ENCODE assay signal across 26 cellular contexts in genomic region chr6:146650799-146651481, GRCh38. TPM values are rescaled to one million over a fixed set of nuclear protein-coding genes. Genes with fewer than 3 reads are reported as not detected.
DNase-seq lines count a peak whose midpoint lies in the region; ATAC-seq and TF ChIP-seq lines count a peak whose summit lies in the region.
"Had no signal": no experiment of that assay in that cellular context is flagged by ENCODE, and none has a peak within 500 bp of the region (broad histone marks: within the 10 kb centered on the region; RNA-seq: fewer than 3 reads in every experiment).

No MANE protein-coding gene starts in this region.

- H3K27me3 Mint-ChIP-seq in GM23338 (ENCODE audit: insufficient read depth, low read depth, poor library complexity) (no peaks in the 10 kb centered on the region), endodermal cell (ENCODE audit: insufficient read depth) (no peaks in the 10 kb centered on the region)
- no peaks in the 10 kb centered on the region for H3K27me3 Mint-ChIP-seq in T-helper 2 cell treated with Interferon-gamma antibody and Interleukin-4, amounts not matched to agents 5 μg/mL and 100 μg/mL, for 36 hours (ENCODE audit: low read depth)
- H3K27me3 Mint-ChIP-seq: IgD-negative memory B cell had no signal

- no peaks in the 10 kb centered on the region for H3K9me3 ChIP-seq in SK-N-SH
- peaks cover 5% of the 10 kb centered on the region for H3K9me3 ChIP-seq in endodermal cell (ENCODE audit: control insufficient read depth, low read length)
- H3K9me3 ChIP-seq: adrenal gland had no signal

- no peaks in the 10 kb centered on the region for H3K4me1 ChIP-seq in GM23338 (ENCODE audit: insufficient read depth)
- peaks cover 0 to 20% of the 10 kb centered on the region in 2 experiments; a peak in 2 of 4 replicates for H3K4me1 ChIP-seq in SK-N-SH (ENCODE audit: control insufficient read depth in 1 of 2, insufficient read depth in 2 of 2, low read depth in 1 of 2, low read length in 1 of 2)
- no peaks in the 10 kb centered on the region for H3K4me1 ChIP-seq in endodermal cell (ENCODE audit: control insufficient read depth, insufficient read depth, low read length)
- H3K4me1 ChIP-seq: adrenal gland had no signal

- TF ChIP-seq CTCF in GM23338 (conservative IDR thresholded peaks at IDR 0.05; ENCODE audit: low read depth in 2 of 2): no peak
- no peak for TF ChIP-seq CTCF in SK-N-SH (IDR thresholded peaks at IDR 0.05)
- TF ChIP-seq CTCF in foreskin fibroblast (IDR thresholded peaks at IDR 0.05; ENCODE audit: low read depth, low read length): no peak
- no peak for TF ChIP-seq CTCF in endodermal cell (conservative IDR thresholded peaks at IDR 0.05)

- TF ChIP-seq RAD21 in SK-N-SH (IDR thresholded peaks at IDR 0.05; ENCODE audit: low read length): no peak

- H3K9me2 ChIP-seq in GM23338 (ENCODE audit: insufficient read depth): no peaks in the 10 kb centered on the region
- H3K9me2 ChIP-seq in SK-N-SH: no peaks in the 10 kb centered on the region

- ATAC-seq in GM23338 (no peak), HG02870 (IDR thresholded peaks at IDR 0.05; ENCODE audit: unreplicated experiment) (no peak)
- ATAC-seq: esophagus mucosa had no signal

- no peaks in the 10 kb centered on the region for H3K36me3 Mint-ChIP-seq in GM23338 (ENCODE audit: low read depth)
- no peaks in the 10 kb centered on the region for H3K36me3 Mint-ChIP-seq in T-helper 2 cell treated with Interferon-gamma antibody and Interleukin-4, amounts not matched to agents 5 μg/mL and 100 μg/mL, for 36 hours (ENCODE audit: low read depth)
- no peaks in the 10 kb centered on the region for H3K36me3 Mint-ChIP-seq in endodermal cell (ENCODE audit: low read depth)
- H3K36me3 Mint-ChIP-seq: IgD-negative memory B cell, mesothelial cell of epicardium had no signal

- H3K27me3 ChIP-seq in GM23338 (ENCODE audit: insufficient read depth): no peaks in the 10 kb centered on the region
- H3K27me3 ChIP-seq in SK-N-SH (ENCODE audit: insufficient read depth): no peaks in the 10 kb centered on the region
- no peaks in the 10 kb centered on the region for H3K27me3 ChIP-seq in endodermal cell (ENCODE audit: control insufficient read depth, insufficient read depth, low read length, poor library complexity, severe bottlenecking)
- H3K27me3 ChIP-seq: adrenal gland had no signal

- no peaks in the 10 kb centered on the region for H3F3A ChIP-seq in GM23338 (replicated peaks; ENCODE audit: low read depth)
- no peaks in the 10 kb centered on the region for H3F3A ChIP-seq in SK-N-SH (replicated peaks; ENCODE audit: insufficient read depth)

- no peak overlapping the region for H3K27ac ChIP-seq in GM23338 (ENCODE audit: low read depth)
- peak overlapping the region in 1 of 2 experiments; percentile 91; a peak in 2 of 4 replicates for H3K27ac ChIP-seq in SK-N-SH (ENCODE audit: low read depth in 2 of 2, low read length in 1 of 2)
- H3K27ac ChIP-seq in endodermal cell (ENCODE audit: low read depth, low read length): no peak overlapping the region
- H3K27ac ChIP-seq: adrenal gland had no signal

- H3K9me3 Mint-ChIP-seq in GM23338: peaks cover 6% of the 10 kb centered on the region; the same call in 2 of the 3 replicates
- no peaks in the 10 kb centered on the region for H3K9me3 Mint-ChIP-seq in T-helper 2 cell treated with Interferon-gamma antibody and Interleukin-4, amounts not matched to agents 5 μg/mL and 100 μg/mL, for 36 hours
- H3K9me3 Mint-ChIP-seq in endodermal cell: peaks cover 3% of the 10 kb centered on the region
- H3K9me3 Mint-ChIP-seq: nephron had no signal

- H3K4me3 ChIP-seq in GM23338 (no peak overlapping the region), SK-N-SH (ENCODE audit: low read depth in 2 of 2, low read length in 1 of 2) (peak overlapping the region in 1 of 2 experiments; percentile 19; a peak in 1 of 4 replicates), foreskin fibroblast (ENCODE audit: low read depth in 1 of 2, low read length in 2 of 2) (no peak overlapping the region), endodermal cell (ENCODE audit: low read length) (no peak overlapping the region)
- H3K4me3 ChIP-seq: adrenal gland had no signal

- H3K4me2 ChIP-seq in GM23338 (no peak overlapping the region), SK-N-SH (no peak overlapping the region)

- H3K27ac Mint-ChIP-seq in GM23338 (no peak overlapping the region), endodermal cell (no peak overlapping the region)
- H3K27ac Mint-ChIP-seq in T-helper 2 cell treated with Interferon-gamma antibody and Interleukin-4, amounts not matched to agents 5 μg/mL and 100 μg/mL, for 36 hours: no peak overlapping the region
- H3K27ac Mint-ChIP-seq: IgD-negative memory B cell, mesothelial cell of epicardium, nephron had no signal

- peak in 1 of 2 experiments; percentile 76; a peak in 1 of 4 replicates for TF ChIP-seq EP300 in SK-N-SH (IDR thresholded peaks at IDR 0.05; ENCODE audit: borderline replicate concordance in 1 of 2, low read depth in 1 of 2, low read length in 1 of 2)

- DNase-seq in Daoy (ENCODE audit: low read depth) (peak; percentile 19), GM23338 (ENCODE audit: low spot score) (no peak), SK-N-SH (peak; percentile 35), foreskin fibroblast (peak; percentile 11 to 73), endodermal cell (no peak), NCI-H2107 (lab: John Stamatoyannopoulos, UW) (no peak)
- DNase-seq in T-helper 2 cell treated with Interferon-gamma antibody and Interleukin-4, amounts not matched to agents 5 μg/mL and 100 μg/mL, for 36 hours (ENCODE audit: low spot score): no peak
- DNase-seq: activated CD4-positive, alpha-beta T cell treated with anti-CD3 and anti-CD28 coated beads for 4 hours; activated effector memory CD4-positive, alpha-beta T cell treated with Interleukin-2 at 50 U/mL for 16 hours; adrenal gland; H7; kidney; MV-4-11; NCI-H2029; NCI-H510A; OCI-M1; stimulated activated CD4-positive, alpha-beta T cell treated with anti-CD3 and anti-CD28 coated beads, Interleukin-4, amount 100 ng/mL, for 1 hour had no signal

- peak overlapping the region; percentile 13; the same call in 1 of the 2 replicates for H2AFZ ChIP-seq in GM23338
- H2AFZ ChIP-seq in SK-N-SH (ENCODE audit: low read depth): no peak overlapping the region

- POLR2A ChIA-PET in SK-N-SH (lab: Yijun Ruan, JAX): interaction anchor here (0.6 kb wide), 1 partner anchor 104 kb away, joined by 4 read pairs; no protein-coding TSS in a partner anchor

- H3K4me3 Mint-ChIP-seq in GM23338: no peak overlapping the region
- no peak overlapping the region for H3K4me3 Mint-ChIP-seq in T-helper 2 cell treated with Interferon-gamma antibody and Interleukin-4, amounts not matched to agents 5 μg/mL and 100 μg/mL, for 36 hours
- H3K4me3 Mint-ChIP-seq in endodermal cell: no peak overlapping the region
- H3K4me3 Mint-ChIP-seq: IgD-negative memory B cell, mesothelial cell of epicardium, nephron had no signal

- CTCF ChIA-PET in SK-N-SH (lab: Yijun Ruan, JAX): interaction anchor here (1.2 to 1.8 kb wide), 3 partner anchors 11 to 107 kb away, joined by 3 to 7 read pairs (median 4); partner anchors contain the start of gene RAB32

- H4K20me1 ChIP-seq in GM23338 (replicated peaks; ENCODE audit: insufficient read depth) (no peaks in the 10 kb centered on the region), SK-N-SH (ENCODE audit: insufficient read depth) (no peaks in the 10 kb centered on the region)

- H3K36me3 ChIP-seq in GM23338 (ENCODE audit: insufficient read depth): no peaks in the 10 kb centered on the region
- no peaks in the 10 kb centered on the region for H3K36me3 ChIP-seq in SK-N-SH (replicated peaks in 1 of 2; ENCODE audit: control insufficient read depth in 1 of 2, insufficient read depth in 2 of 2, low read length in 1 of 2)
- H3K36me3 ChIP-seq in endodermal cell (ENCODE audit: control insufficient read depth, insufficient read depth, low read length): no peaks in the 10 kb centered on the region
- H3K36me3 ChIP-seq: adrenal gland had no signal

- H3K79me2 ChIP-seq in GM23338 (replicated peaks; ENCODE audit: insufficient read depth): no peaks in the 10 kb centered on the region
- no peaks in the 10 kb centered on the region for H3K79me2 ChIP-seq in SK-N-SH (ENCODE audit: insufficient read depth)

- WGBS in SK-N-SH (ENCODE audit: low lambda C conversion rate): 8% methylated on average over 7 of the region's 8 CpGs
- WGBS in endodermal cell (ENCODE audit: insufficient coverage in 1 of 2, insufficient read length in 1 of 2), 2 experiments: 94 to 96% methylated on average over 5 to 8 of the region's 8 CpGs

- H3K9ac ChIP-seq in SK-N-SH: no peak overlapping the region
- no peak overlapping the region for H3K9ac ChIP-seq in endodermal cell (ENCODE audit: extremely low read depth, low read length, poor library complexity, severe bottlenecking)

- H3K4me1 Mint-ChIP-seq in GM23338 (no peaks in the 10 kb centered on the region), endodermal cell (no peaks in the 10 kb centered on the region)
- no peaks in the 10 kb centered on the region for H3K4me1 Mint-ChIP-seq in T-helper 2 cell treated with Interferon-gamma antibody and Interleukin-4, amounts not matched to agents 5 μg/mL and 100 μg/mL, for 36 hours (ENCODE audit: low read depth)
- H3K4me1 Mint-ChIP-seq: IgD-negative memory B cell, nephron had no signal

TF ChIP-seq in GM23338, 12 proteins besides CTCF, POLR2A, EP300 and RAD21 (continues in another document):
- TF ChIP-seq NANOG (IDR thresholded peaks at IDR 0.05; ENCODE audit: borderline replicate concordance): no peak
- TF ChIP-seq ZNF331 (CRISPR knock-in tag; IDR thresholded peaks at IDR 0.05; ENCODE audit: low read depth): no peak
- TF ChIP-seq JUNB (IDR thresholded peaks at IDR 0.05; ENCODE audit: unreplicated experiment): no peak
- no peak for TF ChIP-seq POLR2AphosphoS5 (IDR thresholded peaks at IDR 0.05; ENCODE audit: low read depth)

TF ChIP-seq in SK-N-SH, 30 proteins besides CTCF, POLR2A, EP300 and RAD21 (continues in another document):
- TF ChIP-seq FOXJ3 (CRISPR knock-in tag; IDR thresholded peaks at IDR 0.05) (peak; percentile 54), CHD2 (IDR thresholded peaks at IDR 0.05; ENCODE audit: low read length, partially characterized antibody) (peak; percentile 21)

RNA-seq across cellular contexts. Expression of gene ADGB, which starts 52.2 kb away (rescaled TPM):
- total RNA-seq in Daoy (2014; rRNA removed; shearing (Covaris generic)): 1.4 TPM in 1 of 2 replicates, not detected in the other
- total RNA-seq in GM23338 (2014; rRNA removed; shearing (Covaris generic)): not detected in 2 replicates
- 0.14 TPM in 1 of 2 replicates, not detected in the other for polyA plus RNA-seq in GM23338 (2016; fragmentation: Nextera tagmentation; extraction: Ambion mirVana)
- polyA plus RNA-seq in SK-N-SH (2012; rRNA removed): not detected in 2 replicates
- not detected in 2 replicates for polyA plus RNA-seq in SK-N-SH (2012; cell fraction: cytosol; rRNA removed)
- polyA plus RNA-seq in SK-N-SH (2012; cell fraction: nucleus; rRNA removed): not detected in 2 replicates
- total RNA-seq in endodermal cell: 1 to 10 TPM in 1 of 2 donors, under 1 TPM in 1; 0.37 to 1.3 TPM
- not detected for polyA plus RNA-seq in endodermal cell (2013, experiment 1 of 2)
- polyA plus RNA-seq in endodermal cell (2013, experiment 2 of 2): 0.17 TPM
- total RNA-seq: adrenal gland, esophagus mucosa, H7, kidney, mesothelial cell of epicardium, posterior vena cava, skeletal muscle tissue, ureter had no signal
- polyA plus RNA-seq: adrenal gland, AG04450, IgD-negative memory B cell had no signal

Comparison
In these comparisons a context has a peak if more than half of its experiments do, and no peak if none do; other contexts are left out.
1. DNase-seq: peak in Daoy (single experiment), SK-N-SH (single experiment) and foreskin fibroblast (2 of 2); none in GM23338 (single experiment), T-helper 2 cell treated with Interferon-gamma antibody and Interleukin-4, amounts not matched to agents 5 μg/mL and 100 μg/mL, for 36 hours (single experiment), endodermal cell (single experiment) and NCI-H2107 (single experiment).